1 cellular context compared by ENCODE assay signal in the genomic region with DNA sequence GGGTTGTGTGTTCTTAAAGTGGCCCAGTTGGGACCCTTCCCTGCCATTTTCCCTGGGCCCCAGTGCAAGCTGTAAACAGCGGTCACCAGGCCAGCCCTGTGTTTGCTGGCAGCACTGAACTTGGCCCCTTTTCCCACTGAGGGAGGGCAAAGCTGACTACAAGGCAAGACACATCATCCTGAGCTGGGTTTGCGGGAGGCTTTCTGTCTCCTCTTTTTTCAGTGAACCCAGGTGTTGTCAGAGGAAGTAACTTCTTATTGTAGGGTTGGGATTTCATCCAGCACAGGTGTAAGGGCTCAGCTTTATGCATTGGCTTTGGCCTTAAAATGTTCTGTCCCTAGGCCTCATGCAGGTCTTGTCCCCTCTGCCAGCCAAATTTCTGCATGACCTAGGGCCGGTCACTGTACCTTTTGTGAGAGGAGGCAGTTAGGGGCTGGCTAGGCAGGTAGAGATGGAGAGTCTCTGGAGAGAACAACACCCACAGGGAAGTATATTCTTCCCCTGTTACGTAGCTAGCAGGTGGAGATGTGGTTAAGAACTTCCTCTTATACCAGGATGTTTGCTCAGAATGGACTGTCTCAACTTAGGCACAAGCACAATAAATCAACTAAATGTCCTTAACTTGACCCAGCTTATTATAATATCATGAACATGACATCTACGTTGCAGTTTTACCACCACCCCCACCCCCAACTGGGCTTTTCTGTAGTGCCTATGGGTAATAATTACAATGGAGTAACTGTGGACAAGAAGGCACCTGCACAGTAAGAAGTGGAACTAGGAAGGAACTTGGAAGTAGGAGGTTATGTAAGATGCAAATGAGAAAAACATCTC.
TF ChIP-seq lines count a peak whose summit lies in the region.

No MANE protein-coding gene starts in this region.

TF ChIP-seq in liver, 16 proteins besides CTCF, POLR2A, EP300 and RAD21 (continued from another document):
- TF ChIP-seq, protein P1, sequence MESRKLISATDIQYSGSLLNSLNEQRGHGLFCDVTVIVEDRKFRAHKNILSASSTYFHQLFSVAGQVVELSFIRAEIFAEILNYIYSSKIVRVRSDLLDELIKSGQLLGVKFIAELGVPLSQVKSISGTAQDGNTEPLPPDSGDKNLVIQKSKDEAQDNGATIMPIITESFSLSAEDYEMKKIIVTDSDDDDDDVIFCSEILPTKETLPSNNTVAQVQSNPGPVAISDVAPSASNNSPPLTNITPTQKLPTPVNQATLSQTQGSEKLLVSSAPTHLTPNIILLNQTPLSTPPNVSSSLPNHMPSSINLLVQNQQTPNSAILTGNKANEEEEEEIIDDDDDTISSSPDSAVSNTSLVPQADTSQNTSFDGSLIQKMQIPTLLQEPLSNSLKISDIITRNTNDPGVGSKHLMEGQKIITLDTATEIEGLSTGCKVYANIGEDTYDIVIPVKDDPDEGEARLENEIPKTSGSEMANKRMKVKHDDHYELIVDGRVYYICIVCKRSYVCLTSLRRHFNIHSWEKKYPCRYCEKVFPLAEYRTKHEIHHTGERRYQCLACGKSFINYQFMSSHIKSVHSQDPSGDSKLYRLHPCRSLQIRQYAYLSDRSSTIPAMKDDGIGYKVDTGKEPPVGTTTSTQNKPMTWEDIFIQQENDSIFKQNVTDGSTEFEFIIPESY (IDR thresholded peaks at IDR 0.05), result no peak
- TF ChIP-seq EGR1 (IDR thresholded peaks at IDR 0.05; ENCODE audit: low read depth in 2 of 2) (no peak), JUND (IDR thresholded peaks at IDR 0.05) (no peak), FOXA1 (IDR thresholded peaks at IDR 0.05) (no peak), FOXA2 (IDR thresholded peaks at IDR 0.05) (no peak)
TF ChIP-seq in liver: peak in this region for 0.
